8 cellular contexts compared by ENCODE assay signal in the genomic region with DNA sequence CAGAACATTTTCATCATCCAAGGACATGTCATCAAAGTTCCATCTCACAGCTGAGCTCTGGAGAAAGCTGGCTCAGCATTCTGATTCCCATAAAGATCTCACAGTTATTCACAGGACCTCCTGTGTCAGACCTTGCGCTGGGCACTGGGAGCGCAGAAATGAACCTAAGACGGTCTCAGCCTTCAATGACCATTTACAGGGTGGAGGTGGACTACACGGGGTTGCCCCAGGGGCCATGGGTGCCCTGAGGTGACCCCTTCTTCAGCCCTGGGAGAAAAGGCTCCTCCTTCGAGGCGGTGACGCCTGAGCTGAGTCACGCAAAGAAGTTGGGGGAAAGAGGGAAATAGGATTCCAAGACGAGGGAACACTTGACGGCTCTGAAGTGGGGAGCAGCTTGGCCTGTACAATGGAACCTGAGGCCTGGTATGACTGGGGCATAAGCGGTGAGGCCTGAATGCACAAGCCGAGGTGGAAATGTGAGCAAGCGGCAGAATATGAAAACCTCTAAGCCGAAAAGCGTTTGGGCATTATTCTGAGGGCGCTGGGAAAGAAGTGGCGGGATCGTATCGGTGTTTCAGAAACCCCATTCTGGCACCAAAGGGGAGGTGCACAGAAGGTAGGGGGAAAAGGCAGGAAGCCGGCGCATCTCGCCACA. TPM values are rescaled to one million over a fixed set of nuclear protein-coding genes. Genes with fewer than 3 reads are reported as not detected.
DNase-seq lines count a peak whose midpoint lies in the region; ATAC-seq and TF ChIP-seq lines count a peak whose summit lies in the region.

No MANE protein-coding gene starts in this region.

- H3K4me1 Mint-ChIP-seq in CD14-positive monocyte = peaks cover 25% of the 10 kb centered on the region

- H3K27me3 ChIP-seq in kidney epithelial cell (ENCODE audit: control insufficient read depth, insufficient read depth, low read length) = no peaks in the 10 kb centered on the region

- DNase-seq in CD14-positive monocyte (ENCODE audit: low spot score) (peak; percentile 71), RPMI7951 (ENCODE audit: low read depth) (peak; percentile 82), cerebellum (ENCODE audit: low spot score) (peak; percentile 35), kidney epithelial cell (ENCODE audit: low read depth) (peak; percentile 4)
- DNase-seq in stimulated activated CD4-positive, alpha-beta T cell treated with anti-CD3 and anti-CD28 coated beads, Interleukin-4, amount 100 ng/mL, for 1 hour = peak; percentile 9
- DNase-seq in NK-92 treated with Interleukin-12 subunit alpha and Interleukin-12 subunit beta, amount 100 ng/mL, for 24 hours (lab: John Stamatoyannopoulos, UW) = no peak

- TF ChIP-seq CTCF in CD14-positive monocyte (IDR thresholded peaks at IDR 0.05) (no peak), kidney epithelial cell (IDR thresholded peaks at IDR 0.05; ENCODE audit: insufficient read depth, low read length, poor library complexity, severe bottlenecking) (no peak)

- H3K4me3 ChIP-seq in kidney epithelial cell (ENCODE audit: low read depth, low read length) = peak overlapping the region; percentile 91

- intact Hi-C loops in CD14-positive monocyte (cut with micrococcal nuclease) = loop anchor here (1.0 to 2.0 kb wide), 3 partner anchors 39 to 308 kb away; a partner anchor contains a TSS

- peaks cover 4% of the 10 kb centered on the region for H3K36me3 ChIP-seq in kidney epithelial cell (ENCODE audit: control insufficient read depth, insufficient read depth, low read length)

- peak overlapping the region; percentile 94 to 97 (median 97) for H3K27ac Mint-ChIP-seq in CD14-positive monocyte

- H3K4me3 Mint-ChIP-seq in CD14-positive monocyte = peak overlapping the region; percentile 96 to 98

- H3K36me3 Mint-ChIP-seq in CD14-positive monocyte = peaks cover 33 to 39% of the 10 kb centered on the region in 2 donors

- peak; percentile 5 for ATAC-seq in GM21723 (IDR thresholded peaks at IDR 0.05; ENCODE audit: unreplicated experiment)
- ATAC-seq in HG03378 (IDR thresholded peaks at IDR 0.05; ENCODE audit: unreplicated experiment) = no peak

- peaks cover 11 to 17% (median 12%) of the 10 kb centered on the region in 3 donors for H3K27me3 Mint-ChIP-seq in CD14-positive monocyte (ENCODE audit: low read depth in 3 of 3)

- H3K9me3 Mint-ChIP-seq in CD14-positive monocyte = peaks cover 0 to 2% (median 0%) of the 10 kb centered on the region in 7 donors

RNA-seq across cellular contexts. Expression of a gene that starts 0.8 kb away (rescaled TPM):
- polyA plus RNA-seq in CD14-positive monocyte = 1 to 10 TPM; 1.7 to 2.4 TPM
- total RNA-seq in RPMI7951 (2014; rRNA removed; shearing (Covaris generic)) = 18.3 and 19.9 TPM in 2 replicates
- 11.8 TPM for total RNA-seq in cerebellum
- total RNA-seq in kidney epithelial cell = 53.9 and 55.4 TPM in 2 replicates

RNA-seq across cellular contexts. Expression of a gene that starts 39.0 kb away (rescaled TPM):
- under 1 TPM in 1 of 2 donors, not detected in 1; 0.12 TPM for polyA plus RNA-seq in CD14-positive monocyte
- 18.4 and 20.7 TPM in 2 replicates for total RNA-seq in RPMI7951 (2014; rRNA removed; shearing (Covaris generic))
- total RNA-seq in cerebellum (3.1 TPM), kidney epithelial cell (2.2 and 2.7 TPM in 2 replicates)

RNA-seq across cellular contexts. Expression of a gene that starts 39.2 kb away (rescaled TPM):
- polyA plus RNA-seq in CD14-positive monocyte = 10 to 100 TPM; 25.2 to 30.9 TPM
- 16.6 and 18.1 TPM in 2 replicates for total RNA-seq in RPMI7951 (2014; rRNA removed; shearing (Covaris generic))
- total RNA-seq in cerebellum = 24.8 TPM
- total RNA-seq in kidney epithelial cell = 14.2 and 18.2 TPM in 2 replicates
